ENCODE assay signal across 35 cellular contexts in the genomic region with DNA sequence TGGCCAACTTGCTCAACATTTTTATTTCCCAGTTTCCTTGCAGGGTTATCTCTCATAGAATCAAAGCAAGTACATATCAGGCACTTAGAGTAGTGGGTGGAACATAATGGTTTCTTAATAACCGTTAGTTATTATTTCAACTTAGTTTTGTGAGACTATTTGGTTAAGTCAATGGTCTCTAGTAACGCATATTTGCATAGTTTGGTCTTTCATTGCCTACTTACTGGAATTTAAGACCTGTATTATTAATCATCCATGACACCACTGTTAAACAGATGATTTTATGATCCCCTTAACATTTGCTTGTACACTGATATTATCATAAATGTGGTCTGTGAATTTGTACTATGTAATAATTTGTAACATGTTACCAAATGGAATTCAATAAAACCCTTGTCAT.
"Had no signal": no experiment of that assay in that cellular context is flagged by ENCODE, and none has a peak within 500 bp of the region (broad histone marks: within the 10 kb centered on the region; RNA-seq: fewer than 3 reads in every experiment).

No MANE protein-coding gene starts in this region.

- H3K27ac ChIP-seq: KMS-11 had no signal

- H3K9me3 ChIP-seq: MG63 had no signal

- DNase-seq: Karpas-422, Kasumi-1, MG63, MM.1S, MV-4-11, NCI-H1048, NCI-H1092, NCI-H1092 treated with DMSO at 0.1 percent for 48 hours, NCI-H1105, NCI-H1105 treated with DMSO at 0.1 percent for 48 hours, NCI-H1417, NCI-H1417 treated with DMSO at 0.1 percent for 48 hours, NCI-H1436, NCI-H1436 treated with DMSO at 0.1 percent for 48 hours, NCI-H146, NCI-H1694, NCI-H1694 treated with DMSO at 0.1 percent for 48 hours, NCI-H187, NCI-H187 treated with DMSO at 0.1 percent for 48 hours, NCI-H1930, NCI-H2029, NCI-H2029 treated with DMSO at 0.1 percent for 48 hours, NCI-H2081, NCI-H2081 treated with DMSO at 0.1 percent for 48 hours, NCI-H2107, NCI-H2171, NCI-H2171 treated with DMSO at 0.1 percent for 48 hours, NCI-H2227 treated with DMSO at 0.1 percent for 48 hours, NCI-H226, NCI-H345, NCI-H446, NCI-H446 treated with DMSO at 0.1 percent for 48 hours, NCI-H510A, NCI-H510A treated with DMSO at 0.1 percent for 48 hours had no signal

- H3K9ac ChIP-seq: KMS-11 had no signal

- H3K36me3 ChIP-seq: MG63 had no signal

- H3K4me3 ChIP-seq: MG63 had no signal
